Comparison of ENCODE assay signal across 11 cellular contexts in the genomic region with DNA sequence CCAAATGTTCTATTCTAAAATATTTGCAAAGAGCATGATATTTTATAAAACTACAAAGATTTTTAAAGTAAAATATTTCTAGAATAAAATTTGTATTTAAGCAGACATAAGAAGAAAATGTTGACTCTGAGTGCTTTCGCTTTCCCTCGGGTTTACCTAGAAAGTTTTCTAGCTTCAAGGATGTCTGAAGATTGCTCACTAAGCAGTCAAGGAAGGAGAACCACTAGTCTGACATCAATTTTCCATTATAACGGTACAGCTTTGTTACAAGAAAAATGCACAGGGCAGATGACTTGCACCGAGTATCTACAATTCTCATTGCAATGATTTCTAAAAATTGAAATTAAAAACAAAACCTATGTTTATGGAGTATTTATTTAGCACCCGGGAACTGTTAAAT. TPM values are rescaled to one million over a fixed set of nuclear protein-coding genes. Genes with fewer than 3 reads are reported as not detected.
DNase-seq lines count a peak whose midpoint lies in the region; ATAC-seq, FAIRE-seq and TF ChIP-seq lines count a peak whose summit lies in the region.
"Had no signal": no experiment of that assay in that cellular context is flagged by ENCODE, and none has a peak within 500 bp of the region (broad histone marks: within the 10 kb centered on the region; RNA-seq: fewer than 3 reads in every experiment).

No MANE protein-coding gene starts in this region.

- H3K27me3 Mint-ChIP-seq in activated T-cell treated with anti-CD3 and anti-CD28 coated beads, Interleukin-2, amount 50 U/mL, for 4 hours (ENCODE audit: low read depth): no peaks in the 10 kb centered on the region

- no peaks in the 10 kb centered on the region for H3K36me3 Mint-ChIP-seq in activated T-cell treated with anti-CD3 and anti-CD28 coated beads, Interleukin-2, amount 50 U/mL, for 4 hours (ENCODE audit: insufficient read depth)

- H3K4me3 ChIP-seq in KMS-11 (IDR thresholded peaks at IDR 0.05; ENCODE audit: insufficient read depth, low read depth, low read length) (peak overlapping the region; percentile 22), small intestine (ENCODE audit: low read depth in 1 of 2, low read length in 2 of 2) (no peak overlapping the region)
- H3K4me3 ChIP-seq: GM23338 had no signal

- no peaks in the 10 kb centered on the region for H3K9me3 Mint-ChIP-seq in activated T-cell treated with anti-CD3 and anti-CD28 coated beads, Interleukin-2, amount 50 U/mL, for 4 hours
- H3K9me3 Mint-ChIP-seq: GM23338 had no signal

- peaks cover 97% of the 10 kb centered on the region for H3K4me1 ChIP-seq in KMS-11 (ENCODE audit: low read depth, poor library complexity, severe bottlenecking)
- peaks cover 0 to 4% of the 10 kb centered on the region in 2 donors for H3K4me1 ChIP-seq in small intestine (ENCODE audit: control insufficient read depth in 2 of 2, insufficient read depth in 1 of 2, low read depth in 1 of 2, low read length in 1 of 2)

- ATAC-seq in activated T-cell treated with anti-CD3 and anti-CD28 coated beads, Interleukin-2, amount 50 U/mL, for 4 hours: peak; percentile 91 to 92
- peak; percentile 49 for ATAC-seq in GM21737 (IDR thresholded peaks at IDR 0.05; ENCODE audit: unreplicated experiment)
- ATAC-seq: GM23338, PC-3 had no signal

- peak; percentile 10 for FAIRE-seq in small intestine (lab: Jason Lieb, UNC)

- no peaks in the 10 kb centered on the region for H4K20me1 ChIP-seq in KMS-11 (ENCODE audit: insufficient read depth)

- peaks cover 30% of the 10 kb centered on the region for H3K4me1 Mint-ChIP-seq in activated T-cell treated with anti-CD3 and anti-CD28 coated beads, Interleukin-2, amount 50 U/mL, for 4 hours (ENCODE audit: low read depth)

- 37 to 61% (median 44%) methylated on average over 5 of the region's 5 CpGs for WGBS in small intestine, 3 donors

- TF ChIP-seq CTCF in KMS-11 (conservative IDR thresholded peaks at IDR 0.05; ENCODE audit: low read depth, low read length): no peak

- H3K27me3 ChIP-seq in KMS-11 (ENCODE audit: insufficient read depth, low read depth) (no peaks in the 10 kb centered on the region), small intestine (ENCODE audit: control insufficient read depth in 2 of 2, insufficient read depth in 2 of 2, low read length in 2 of 2) (no peaks in the 10 kb centered on the region)

- peak overlapping the region; percentile 42 for H2AFZ ChIP-seq in KMS-11 (ENCODE audit: low read depth)
- H2AFZ ChIP-seq: GM23338 had no signal

- peak overlapping the region; percentile 98 for H3K4me2 ChIP-seq in KMS-11
- H3K4me2 ChIP-seq: GM23338 had no signal

- H3K9ac ChIP-seq in KMS-11: peak overlapping the region; percentile 45; the same call in 1 of the 2 replicates

- H3K27ac ChIP-seq in KMS-11 (peak overlapping the region; percentile 73), small intestine (ENCODE audit: low read depth in 1 of 2, low read length in 1 of 2) (no peak overlapping the region)

- H3K9me3 ChIP-seq in small intestine (ENCODE audit: control insufficient read depth, low read depth): no peaks in the 10 kb centered on the region

- H3K4me3 Mint-ChIP-seq in activated T-cell treated with anti-CD3 and anti-CD28 coated beads, Interleukin-2, amount 50 U/mL, for 4 hours: peak overlapping the region; percentile 42
- H3K4me3 Mint-ChIP-seq: GM23338 had no signal

- DNase-seq in activated T-cell treated with anti-CD3 and anti-CD28 coated beads, Interleukin-2, amount 50 U/mL, for 4 hours: no peak
- no peak for DNase-seq in activated T-cell treated with anti-CD3 and anti-CD28 coated beads for 4 hours
- no peak for DNase-seq in small intestine
- no peak for DNase-seq in glomerular visceral epithelial cell (ENCODE audit: extremely low spot score)
- DNase-seq in NOMO-1 (lab: John Stamatoyannopoulos, UW; ENCODE audit: unreplicated experiment in 2 of 2): no peak
- no peak for DNase-seq in SW480 (ENCODE audit: low spot score)
- DNase-seq: PC-3 had no signal

- H3K36me3 ChIP-seq in KMS-11 (ENCODE audit: insufficient read depth) (no peaks in the 10 kb centered on the region; the same call in 1 of the 2 replicates), small intestine (ENCODE audit: control insufficient read depth in 2 of 2, insufficient read depth in 2 of 2, low read length in 2 of 2) (no peaks in the 10 kb centered on the region)

- no peaks in the 10 kb centered on the region for H3K79me2 ChIP-seq in KMS-11 (ENCODE audit: insufficient read depth, low read depth)

RNA-seq across cellular contexts. Expression of a gene that starts 14.2 kb away (rescaled TPM):
- total RNA-seq in activated T-cell treated with anti-CD3 and anti-CD28 coated beads, Interleukin-2, amount 50 U/mL, for 4 hours: 1 to 10 TPM; 1.4 to 2.0 (median 1.5) TPM
- polyA plus RNA-seq in small intestine: under 1 TPM in 2 of 3 donors, not detected in 1; 0.16 to 0.54 TPM
- total RNA-seq: GM23338, PC-3 had no signal
- polyA plus RNA-seq: GM23338 had no signal

RNA-seq across cellular contexts. Expression of a gene that starts 23.2 kb away (rescaled TPM):
- 100 to 1,000 TPM; 222 to 249 (median 241) TPM for total RNA-seq in activated T-cell treated with anti-CD3 and anti-CD28 coated beads, Interleukin-2, amount 50 U/mL, for 4 hours
- 10 to 100 TPM; 30.8 to 64.9 (median 38.8) TPM for polyA plus RNA-seq in small intestine

RNA-seq across cellular contexts. Expression of a gene that starts 47.5 kb away (rescaled TPM):
- total RNA-seq in activated T-cell treated with anti-CD3 and anti-CD28 coated beads, Interleukin-2, amount 50 U/mL, for 4 hours: 10 to 100 TPM; 46.0 to 50.0 (median 48.5) TPM
- 10 to 100 TPM; 13.4 to 28.6 (median 13.8) TPM for polyA plus RNA-seq in small intestine

RNA-seq across cellular contexts. Expression of a gene that starts 48.5 kb away (rescaled TPM):
- not detected for total RNA-seq in activated T-cell treated with anti-CD3 and anti-CD28 coated beads, Interleukin-2, amount 50 U/mL, for 4 hours
- polyA plus RNA-seq in small intestine: not detected
- total RNA-seq: GM23338, omental fat pad, PC-3 had no signal
- polyA plus RNA-seq: GM23338 had no signal
